7 cellular contexts compared by ENCODE assay signal in the genomic region with DNA sequence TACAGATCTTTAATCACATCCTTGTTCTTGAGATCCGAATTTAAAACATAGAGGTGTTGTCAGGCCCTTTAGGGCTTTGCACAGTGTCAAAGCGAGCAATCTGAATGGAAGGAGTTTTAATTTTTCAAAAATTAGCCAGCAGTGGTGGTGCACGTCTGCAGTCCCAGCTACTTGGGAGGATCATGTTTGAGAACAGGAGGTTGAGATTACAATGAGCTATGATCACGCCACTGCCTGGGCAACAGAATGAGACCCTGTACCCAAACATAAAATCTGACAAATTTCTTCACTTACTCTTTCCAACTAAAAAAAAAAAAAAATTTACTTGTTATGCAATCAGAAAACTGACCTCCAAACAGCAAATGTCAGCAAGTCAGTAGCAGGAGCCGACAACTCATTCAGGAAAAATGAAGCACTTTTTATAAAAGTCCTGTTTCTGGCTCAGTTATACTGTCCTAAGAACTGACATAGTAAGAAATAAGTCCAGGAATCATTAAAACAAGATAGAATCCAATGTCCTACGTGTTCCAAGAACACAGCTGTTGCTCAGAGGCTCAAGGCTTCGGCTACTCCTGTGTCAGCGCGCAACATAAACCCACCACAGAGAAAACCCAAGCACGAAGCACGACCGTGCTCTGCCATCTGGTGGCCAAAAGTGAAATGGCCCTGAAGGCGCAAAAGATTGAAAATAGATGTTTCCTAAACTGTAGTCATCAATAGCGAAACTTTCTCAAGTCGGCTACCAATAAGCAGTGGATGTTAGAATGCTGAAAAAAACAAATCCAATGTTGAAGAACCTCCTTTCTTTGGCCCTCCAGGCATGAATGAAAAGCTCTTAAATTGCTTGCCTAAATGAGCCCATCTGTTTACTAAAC.
DNase-seq lines count a peak whose midpoint lies in the region; ATAC-seq and TF ChIP-seq lines count a peak whose summit lies in the region.

No MANE protein-coding gene starts in this region.

- TF ChIP-seq RAD21 in HCT116 (IDR thresholded peaks at IDR 0.05; ENCODE audit: low read depth): peak; percentile 88

- intact Hi-C loops in HCT116 (cut with micrococcal nuclease) (loop anchor here (1.0 to 5.0 kb wide), 3 partner anchors 45 to 1623 kb away; no protein-coding TSS in a partner anchor), ascending aorta (cut with DNase I) (loop anchor here (5.0 to 10.0 kb wide), 2 partner anchors 181 to 1803 kb away; no protein-coding TSS in a partner anchor)

- TF ChIP-seq POLR2A in HCT116 (IDR thresholded peaks at IDR 0.05; ENCODE audit: borderline replicate concordance, extremely low read depth, insufficient read depth, insufficient read length) (no peak), NB4 (IDR thresholded peaks at IDR 0.05; ENCODE audit: extremely low read depth, insufficient read length) (no peak)

- POLR2A ChIA-PET in HCT116 (lab: Charles Lee): no interaction called here

- no peaks in the 10 kb centered on the region for H3K27me3 ChIP-seq in HCT116 (ENCODE audit: insufficient read depth, low read length)
- no peaks in the 10 kb centered on the region for H3K27me3 ChIP-seq in ascending aorta
- no peaks in the 10 kb centered on the region for H3K27me3 ChIP-seq in smooth muscle cell (ENCODE audit: low read depth)

- no TSS peak for BruUV-seq in HCT116 (replicated peaks; lab: Mats Ljungman, UMichigan)

- H4K20me1 ChIP-seq in HCT116 (ENCODE audit: insufficient read depth) (no peaks in the 10 kb centered on the region), smooth muscle cell (ENCODE audit: low read depth) (no peaks in the 10 kb centered on the region)

- H3K27ac ChIP-seq in HCT116 (ENCODE audit: low read depth, low read length) (no peak overlapping the region), ascending aorta (peak overlapping the region in 1 of 2 donors; percentile 67), smooth muscle cell (ENCODE audit: low read depth) (no peak overlapping the region)

- CTCF ChIA-PET in HCT116 (lab: Charles Lee): interaction anchor here (0.9 to 2.2 kb wide), 7 partner anchors 11 to 1875 kb away, joined by 3 to 8 read pairs (median 3); no protein-coding TSS in a partner anchor

- no peaks in the 10 kb centered on the region for H3K9me2 ChIP-seq in HCT116 (ENCODE audit: insufficient read depth)

- ATAC-seq in HCT116: peak; percentile 85

- TF ChIP-seq CTCF in GM12873 (IDR thresholded peaks at IDR 0.05; ENCODE audit: insufficient read depth, low read depth, low read length, missing control alignments): peak; percentile 92
- TF ChIP-seq CTCF in HCT116 (IDR thresholded peaks at IDR 0.05 in 2 of 3, conservative IDR thresholded peaks at IDR 0.05 in 1 of 3; ENCODE audit: borderline replicate concordance in 1 of 3, insufficient read depth in 1 of 3, low read depth in 2 of 3, low read length in 2 of 3): peak; percentile 81 to 95 (median 91)
- peak; percentile 88 for TF ChIP-seq CTCF in NB4 (IDR thresholded peaks at IDR 0.05; ENCODE audit: low read depth, low read length)
- peak; percentile 66 to 94 (median 82) for TF ChIP-seq CTCF in ascending aorta (IDR thresholded peaks at IDR 0.05)
- TF ChIP-seq CTCF in smooth muscle cell (IDR thresholded peaks at IDR 0.05; ENCODE audit: borderline replicate concordance, insufficient read depth, poor library complexity, severe bottlenecking): peak; percentile 96

- WGBS in smooth muscle cell (ENCODE audit: low lambda C conversion rate): 27% methylated on average over 15 of the region's 15 CpGs

- DNase-seq in HCT116 (ENCODE audit: low read depth, low spot score) (peak; percentile 33), NB4 (ENCODE audit: low read depth) (peak; percentile 78), T-helper 1 cell (peak in 3 of 5 donors; percentile 21 to 32 (median 30)), ascending aorta (ENCODE audit: low spot score in 2 of 2) (peak in 1 of 2 donors; percentile 81), hypothalamus (lab: John Stamatoyannopoulos, UW) (peak in 38 of 51 donors; percentile 2 to 68 (median 24)), smooth muscle cell (lab: John Stamatoyannopoulos, UW; ENCODE audit: unreplicated experiment) (peak; percentile 37)

- no peaks in the 10 kb centered on the region for H3F3A ChIP-seq in smooth muscle cell (ENCODE audit: low read depth)

- peak overlapping the region; percentile 49 for H3K4me2 ChIP-seq in HCT116 (ENCODE audit: low read length)
- peak overlapping the region; percentile 72 for H3K4me2 ChIP-seq in smooth muscle cell

- H3K9ac ChIP-seq in HCT116 (ENCODE audit: low read length): no peak overlapping the region
- no peak overlapping the region for H3K9ac ChIP-seq in smooth muscle cell (ENCODE audit: low read depth)

- H3K79me2 ChIP-seq in HCT116 (ENCODE audit: insufficient read depth, low read length) (no peaks in the 10 kb centered on the region), smooth muscle cell (ENCODE audit: low read depth) (no peaks in the 10 kb centered on the region)

- H3K9me3 ChIP-seq in HCT116 (ENCODE audit: control insufficient read depth in 1 of 2, insufficient read depth in 1 of 2, low read depth in 1 of 2, low read length in 2 of 2) (peaks cover 0 to 7% of the 10 kb centered on the region in 2 experiments; a peak in 1 of 4 replicates), ascending aorta (no peaks in the 10 kb centered on the region), smooth muscle cell (replicated peaks; ENCODE audit: low read depth) (no peaks in the 10 kb centered on the region)

- RAD21 ChIA-PET in HCT116 (lab: Charles Lee; ENCODE audit: low non-redundant PET in 1 of 2, low total read pairs in 2 of 2, uncharacterized antibody in 2 of 2, unreplicated experiment in 2 of 2): no interaction called here

- H3K36me3 ChIP-seq in HCT116 (ENCODE audit: control insufficient read depth in 1 of 2, insufficient read depth in 2 of 2, low read length in 2 of 2) (no peaks in the 10 kb centered on the region), ascending aorta (no peaks in the 10 kb centered on the region), smooth muscle cell (ENCODE audit: low read depth) (no peaks in the 10 kb centered on the region)

- H3K4me3 ChIP-seq in HCT116 (replicated peaks in 1 of 2; ENCODE audit: low read depth in 1 of 2, low read length in 2 of 2) (no peak overlapping the region), NB4 (ENCODE audit: low read depth, low read length) (no peak overlapping the region), ascending aorta (peak overlapping the region; percentile 31 to 41), smooth muscle cell (no peak overlapping the region)

- peak overlapping the region; percentile 49 for H2AFZ ChIP-seq in HCT116 (ENCODE audit: low read depth, low read length, poor library complexity, severe bottlenecking)
- H2AFZ ChIP-seq in smooth muscle cell (ENCODE audit: low read depth): no peak overlapping the region

- H3K4me1 ChIP-seq in HCT116 (ENCODE audit: control insufficient read depth in 1 of 2, insufficient read depth in 2 of 2, low read length in 2 of 2) (peaks cover 0 to 17% of the 10 kb centered on the region in 2 experiments; a peak in 2 of 4 replicates), ascending aorta (peaks cover 4 to 5% of the 10 kb centered on the region in 2 donors), smooth muscle cell (ENCODE audit: low read depth) (no peaks in the 10 kb centered on the region)

TF ChIP-seq in HCT116, 20 proteins besides CTCF, POLR2A, EP300 and RAD21:
- TF ChIP-seq, protein P1, sequence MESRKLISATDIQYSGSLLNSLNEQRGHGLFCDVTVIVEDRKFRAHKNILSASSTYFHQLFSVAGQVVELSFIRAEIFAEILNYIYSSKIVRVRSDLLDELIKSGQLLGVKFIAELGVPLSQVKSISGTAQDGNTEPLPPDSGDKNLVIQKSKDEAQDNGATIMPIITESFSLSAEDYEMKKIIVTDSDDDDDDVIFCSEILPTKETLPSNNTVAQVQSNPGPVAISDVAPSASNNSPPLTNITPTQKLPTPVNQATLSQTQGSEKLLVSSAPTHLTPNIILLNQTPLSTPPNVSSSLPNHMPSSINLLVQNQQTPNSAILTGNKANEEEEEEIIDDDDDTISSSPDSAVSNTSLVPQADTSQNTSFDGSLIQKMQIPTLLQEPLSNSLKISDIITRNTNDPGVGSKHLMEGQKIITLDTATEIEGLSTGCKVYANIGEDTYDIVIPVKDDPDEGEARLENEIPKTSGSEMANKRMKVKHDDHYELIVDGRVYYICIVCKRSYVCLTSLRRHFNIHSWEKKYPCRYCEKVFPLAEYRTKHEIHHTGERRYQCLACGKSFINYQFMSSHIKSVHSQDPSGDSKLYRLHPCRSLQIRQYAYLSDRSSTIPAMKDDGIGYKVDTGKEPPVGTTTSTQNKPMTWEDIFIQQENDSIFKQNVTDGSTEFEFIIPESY (IDR thresholded peaks at IDR 0.05; ENCODE audit: extremely low read depth, insufficient replicate concordance, low read length): no peak
- TF ChIP-seq CBX3 (IDR thresholded peaks at IDR 0.05; ENCODE audit: low read depth) (0 out of 2 replicates have a peak, but pooled peaks have one; percentile 13), SRF (IDR thresholded peaks at IDR 0.05; ENCODE audit: low read depth) (no peak), SIN3A (IDR thresholded peaks at IDR 0.05; ENCODE audit: low read depth) (no peak), FOSL1 (IDR thresholded peaks at IDR 0.05; ENCODE audit: low read depth) (no peak)

Comparison
In these comparisons a context has a peak if more than half of its experiments do, and no peak if none do; other contexts are left out.
1. H3K4me3 ChIP-seq: peak in ascending aorta (2 of 2); none in HCT116 (0 of 2), NB4 (single experiment) and smooth muscle cell (single experiment).
2. Peak in every context shown above with its lines, with median percentiles within 50 percentile points of each other: CTCF ChIP-seq.